Comparison of ENCODE assay signal across 15 cellular contexts in genomic region chr14:31291210-31291609, GRCh38.
DNase-seq lines count a peak whose midpoint lies in the region; ATAC-seq and TF ChIP-seq lines count a peak whose summit lies in the region.
"Had no signal": no experiment of that assay in that cellular context is flagged by ENCODE, and none has a peak within 500 bp of the region (broad histone marks: within the 10 kb centered on the region; RNA-seq: fewer than 3 reads in every experiment).

No MANE protein-coding gene starts in this region.

- TF ChIP-seq CTCF in foreskin keratinocyte (conservative IDR thresholded peaks at IDR 0.05) (no peak), mammary epithelial cell (conservative IDR thresholded peaks at IDR 0.05 in 1 of 2, IDR thresholded peaks at IDR 0.05 in 1 of 2; ENCODE audit: extremely low read depth in 1 of 2, insufficient read depth in 1 of 2, low read depth in 1 of 2, low read length in 2 of 2) (no peak)

- intact Hi-C loops in mammary epithelial cell (cut with micrococcal nuclease), result no loop called here

- ATAC-seq in GM18520 (IDR thresholded peaks at IDR 0.05; ENCODE audit: unreplicated experiment), result no peak
- ATAC-seq in foreskin keratinocyte, result no peak
- ATAC-seq: stimulated activated naive CD8-positive, alpha-beta T cell treated with anti-CD3 and anti-CD28 coated beads, Interleukin-15, amount 100 ng/mL, for 72 hours had no signal

- H3K4me3 ChIP-seq in MG63 (no peak overlapping the region), mammary epithelial cell (replicated peaks in 1 of 3; ENCODE audit: insufficient read depth in 1 of 3, low read depth in 2 of 3, low read length in 3 of 3) (no peak overlapping the region)
- H3K4me3 ChIP-seq: uterus had no signal

- H2AFZ ChIP-seq in mammary epithelial cell (ENCODE audit: low read depth, low read length), result no peak overlapping the region

- H3K27me3 ChIP-seq in MG63, result no peaks in the 10 kb centered on the region
- H3K27me3 ChIP-seq in foreskin keratinocyte, result no peaks in the 10 kb centered on the region
- no peaks in the 10 kb centered on the region for H3K27me3 ChIP-seq in mammary epithelial cell (ENCODE audit: insufficient read depth, low read length)
- H3K27me3 ChIP-seq: uterus had no signal

- H3K27ac ChIP-seq in foreskin keratinocyte, result no peak overlapping the region
- no peak overlapping the region for H3K27ac ChIP-seq in mammary epithelial cell (ENCODE audit: insufficient read depth, low read depth, low read length)
- H3K27ac ChIP-seq: uterus had no signal

- no peaks in the 10 kb centered on the region for H3K9me3 ChIP-seq in MG63
- H3K9me3 ChIP-seq in mammary epithelial cell (replicated peaks; ENCODE audit: insufficient read depth, low read length), result no peaks in the 10 kb centered on the region
- H3K9me3 ChIP-seq: uterus had no signal

- dilution Hi-C loops in mammary epithelial cell (cut with HindIII; ENCODE audit: low sequenced_read_pairs), result no loop called here

- H3K36me3 ChIP-seq in MG63 (no peaks in the 10 kb centered on the region), mammary epithelial cell (ENCODE audit: insufficient read depth, low read length) (peaks cover 2% of the 10 kb centered on the region)
- H3K36me3 ChIP-seq: uterus had no signal

- DNase-seq in EL (peak; percentile 33), MG63 (peak; percentile 4), SKM-1 treated with dmso at 0.1 percent for 144 hours (lab: John Stamatoyannopoulos, UW; ENCODE audit: unreplicated experiment) (peak; percentile 22), fibroblast of peridontal ligament (ENCODE audit: extremely low read depth) (peak; percentile 30), NCI-H2171 (lab: John Stamatoyannopoulos, UW) (no peak), foreskin keratinocyte (no peak), mammary epithelial cell (no peak)
- DNase-seq: activated CD4-positive, alpha-beta memory T cell treated with anti-CD3 and anti-CD28 coated beads, Interleukin-2, amount 10 ng/mL, durations not matched to agents 7 days and 5 days; cerebellar nuclear complex; COR-L47; SHP77; stimulated activated CD4-positive, alpha-beta T cell treated with anti-CD3 and anti-CD28 coated beads, Interleukin-15, amount 100 ng/mL, for 24 hours; stimulated activated naive CD8-positive, alpha-beta T cell treated with anti-CD3 and anti-CD28 coated beads, Interleukin-15, amount 100 ng/mL, for 72 hours; uterus had no signal

- H3K4me1 ChIP-seq in foreskin keratinocyte (no peaks in the 10 kb centered on the region), mammary epithelial cell (ENCODE audit: insufficient read depth, low read length) (no peaks in the 10 kb centered on the region)
- H3K4me1 ChIP-seq: uterus had no signal

- no peak overlapping the region for H3K4me2 ChIP-seq in mammary epithelial cell (ENCODE audit: insufficient read depth, low read depth, low read length)

- no peak overlapping the region for H3K9ac ChIP-seq in mammary epithelial cell (ENCODE audit: insufficient read depth, low read length)

- CTCF ChIA-PET in mammary epithelial cell (lab: Charles Lee; ENCODE audit: low non-redundant PET), result no interaction called here

- BruUV-seq in mammary epithelial cell (replicated peaks; lab: Mats Ljungman, UMichigan), result no TSS peak

- H3K79me2 ChIP-seq in mammary epithelial cell (ENCODE audit: insufficient read depth, low read length), result no peaks in the 10 kb centered on the region

- in situ Hi-C loops in mammary epithelial cell (cut with MboI; ENCODE audit: low sequenced_read_pairs in 2 of 2), result no loop called here

- H4K20me1 ChIP-seq in mammary epithelial cell (ENCODE audit: insufficient read depth, low read length), result no peaks in the 10 kb centered on the region

Comparison
In these comparisons a context has a peak if more than half of its experiments do, and no peak if none do; other contexts are left out.
1. DNase-seq: peak in EL (single experiment), MG63 (single experiment), SKM-1 treated with dmso at 0.1 percent for 144 hours (single experiment) and fibroblast of peridontal ligament (single experiment); none in NCI-H2171 (single experiment), foreskin keratinocyte (0 of 2) and mammary epithelial cell (single experiment).